Comparison of ENCODE assay signal across 11 cellular contexts in the genomic region with DNA sequence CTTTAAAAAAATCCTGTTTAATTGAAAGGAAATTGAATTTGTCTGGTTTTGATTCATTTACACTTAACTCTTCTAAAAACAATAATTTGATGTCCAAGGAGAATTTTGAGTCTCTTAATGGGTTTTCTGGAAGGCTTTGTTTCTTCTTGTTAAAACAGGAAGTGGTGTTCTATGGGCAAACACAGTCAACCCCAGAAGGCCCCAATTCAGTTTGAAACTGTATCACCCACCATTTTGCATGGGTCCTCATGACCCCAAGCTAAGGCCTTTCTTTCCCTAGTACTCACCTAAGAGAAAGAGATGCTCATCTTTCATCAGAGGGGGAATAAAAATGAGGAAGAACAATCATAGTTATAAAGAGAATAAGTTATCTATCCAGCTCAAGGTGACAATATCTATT. TPM values are rescaled to one million over a fixed set of nuclear protein-coding genes. Genes with fewer than 3 reads are reported as not detected.
DNase-seq lines count a peak whose midpoint lies in the region; ATAC-seq, FAIRE-seq and TF ChIP-seq lines count a peak whose summit lies in the region.
"Had no signal": no experiment of that assay in that cellular context is flagged by ENCODE, and none has a peak within 500 bp of the region (broad histone marks: within the 10 kb centered on the region; RNA-seq: fewer than 3 reads in every experiment).

No MANE protein-coding gene starts in this region.

- no peak for DNase-seq in CD4-positive, alpha-beta T cell
- no peak for DNase-seq in GM12891 (ENCODE audit: insufficient read length, low spot score)
- DNase-seq in T-cell, result no peak
- DNase-seq in islet precursor cell, result peak; percentile 1
- no peak for DNase-seq in Ammon's horn (ENCODE audit: low spot score)
- DNase-seq in 8988T, result no peak
- DNase-seq: Calu3, caudate nucleus, NCI-H2171 treated with DMSO at 0.1 percent for 48 hours had no signal

- no peaks in the 10 kb centered on the region for H3K9me3 Mint-ChIP-seq in CD4-positive, alpha-beta T cell
- H3K9me3 Mint-ChIP-seq in T-cell, result no peaks in the 10 kb centered on the region

- H3K36me3 Mint-ChIP-seq in CD4-positive, alpha-beta T cell (ENCODE audit: low read depth), result peaks cover 89% of the 10 kb centered on the region
- H3K36me3 Mint-ChIP-seq in T-cell, result peaks cover 52% of the 10 kb centered on the region

- TF ChIP-seq CTCF in CD4-positive, alpha-beta T cell (IDR thresholded peaks at IDR 0.05), result no peak

- peak; percentile 54 for FAIRE-seq in GM12891 (lab: Jason Lieb, UNC)

- peak overlapping the region; percentile 62 for H3K4me3 Mint-ChIP-seq in CD4-positive, alpha-beta T cell
- H3K4me3 Mint-ChIP-seq in T-cell, result peak overlapping the region in 1 of 3 donors; percentile 48

- peaks cover 99% of the 10 kb centered on the region for H3K4me1 Mint-ChIP-seq in CD4-positive, alpha-beta T cell (ENCODE audit: low read depth)
- peaks cover 93 to 100% (median 99%) of the 10 kb centered on the region in 3 donors for H3K4me1 Mint-ChIP-seq in T-cell

- no peak overlapping the region for H3K27ac ChIP-seq in CD4-positive, alpha-beta T cell (ENCODE audit: low read depth, low read length)
- H3K27ac ChIP-seq: KMS-11 had no signal

- no peaks in the 10 kb centered on the region for H3K27me3 ChIP-seq in CD4-positive, alpha-beta T cell (ENCODE audit: control insufficient read depth, insufficient read depth, low read length)

- H3K9me3 ChIP-seq in CD4-positive, alpha-beta T cell (ENCODE audit: control insufficient read depth, low read length), result no peaks in the 10 kb centered on the region

- ATAC-seq in CD4-positive, alpha-beta T cell (ENCODE audit: poor library complexity), result no peak
- ATAC-seq in T-cell (replicated peaks in 1 of 4) (peak in 3 of 4 experiments; percentile 47 to 66 (median 61)), GM18502 (IDR thresholded peaks at IDR 0.05; ENCODE audit: poor library complexity, unreplicated experiment) (no peak)

- H3K27me3 Mint-ChIP-seq in CD4-positive, alpha-beta T cell, result no peaks in the 10 kb centered on the region
- no peaks in the 10 kb centered on the region for H3K27me3 Mint-ChIP-seq in T-cell

- POLR2A ChIA-PET in CD4-positive, alpha-beta T cell (lab: Charles Lee), result interaction anchor here (0.9 to 3.8 kb wide), 8 partner anchors 9 to 21 kb away, joined by 3 to 16 read pairs (median 6); a partner anchor contains a TSS
- POLR2A ChIA-PET in T-cell (lab: Charles Lee), result interaction anchor here (0.7 to 1.0 kb wide), 2 partner anchors 11 to 201 kb away, joined by 5 to 12 read pairs; a partner anchor contains a TSS

- intact Hi-C loops in CD4-positive, alpha-beta T cell (cut with DNase I, micrococcal nuclease), result loop anchor here in 1 of 2 experiments (2.0 kb wide), 1 partner anchor 26 kb away; no protein-coding TSS in a partner anchor

- peak overlapping the region; percentile 67 for H3K27ac Mint-ChIP-seq in CD4-positive, alpha-beta T cell
- peak overlapping the region; percentile 81 to 83 for H3K27ac Mint-ChIP-seq in T-cell

- TF ChIP-seq POLR2A in GM12891 (IDR thresholded peaks at IDR 0.05; ENCODE audit: low read depth, low read length), result no peak

- CTCF ChIA-PET in CD4-positive, alpha-beta T cell (lab: Charles Lee), result interaction anchor here (1.2 to 1.8 kb wide), 2 partner anchors 60 to 72 kb away, joined by 3 read pairs; no protein-coding TSS in a partner anchor
- CTCF ChIA-PET in T-cell (lab: Charles Lee), result interaction anchor here (0.5 to 2.0 kb wide), 5 partner anchors 32 to 1298 kb away, joined by 3 to 6 read pairs (median 5); a partner anchor contains a TSS

TF ChIP-seq in GM12891, 5 proteins besides CTCF, POLR2A, EP300 and RAD21:
- no peak for TF ChIP-seq PAX5 (IDR thresholded peaks at IDR 0.05; ENCODE audit: insufficient read depth, low read length, severe bottlenecking)
- TF ChIP-seq SPI1 (IDR thresholded peaks at IDR 0.05; ENCODE audit: low read depth, low read length), result peak; percentile 87
- no peak for TF ChIP-seq POU2F2 (IDR thresholded peaks at IDR 0.05; ENCODE audit: low read depth, low read length)
- no peak for TF ChIP-seq POLR2AphosphoS5 (IDR thresholded peaks at IDR 0.05; ENCODE audit: low read depth, low read length)

RNA-seq across cellular contexts. Expression of a gene that starts 10.6 kb away (rescaled TPM):
- 10 to 100 TPM; 56.6 to 60.4 TPM for total RNA-seq in CD4-positive, alpha-beta T cell
- 22.0 TPM for polyA plus RNA-seq in GM12891 (2012; ENCODE audit: low read depth, missing spikeins)
- total RNA-seq in T-cell, result 100 to 1,000 TPM in 2 of 5 donors, 10 to 100 TPM in 3; 87.0 to 114 (median 94.6) TPM

Comparison
In these comparisons a context has a peak if more than half of its experiments do, and no peak if none do; other contexts are left out.
1. ATAC-seq: peak in T-cell (3 of 4); none in CD4-positive, alpha-beta T cell (single experiment) and GM18502 (single experiment).